9 cellular contexts compared by ENCODE assay signal in the genomic region with DNA sequence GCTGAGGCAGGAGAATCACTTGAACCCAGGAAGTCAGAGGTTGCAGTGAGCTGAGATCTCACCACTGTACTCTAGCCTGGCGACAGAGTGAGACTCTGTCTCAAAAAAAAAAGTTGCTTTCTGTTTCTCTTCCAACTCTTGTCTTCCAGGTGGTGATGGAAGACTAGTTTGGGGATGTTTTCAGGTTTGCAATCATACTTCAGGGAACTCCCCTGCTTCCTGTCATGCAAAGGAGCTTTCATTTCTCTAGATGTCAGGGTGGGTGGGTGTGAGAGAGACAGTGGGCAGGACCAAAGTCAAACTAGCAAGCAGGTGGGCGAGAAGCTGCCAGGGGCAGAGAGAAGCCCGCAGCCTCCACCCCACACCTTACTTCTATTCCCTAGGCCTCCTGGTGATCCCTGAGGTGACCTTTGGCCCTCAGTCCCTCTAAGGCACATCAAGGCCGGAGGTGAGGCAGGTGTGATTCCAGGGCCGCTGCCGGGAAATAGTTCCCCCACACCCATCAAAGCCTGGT. TPM values are rescaled to one million over a fixed set of nuclear protein-coding genes. Genes with fewer than 3 reads are reported as not detected.
DNase-seq lines count a peak whose midpoint lies in the region; ATAC-seq and TF ChIP-seq lines count a peak whose summit lies in the region.
"Had no signal": no experiment of that assay in that cellular context is flagged by ENCODE, and none has a peak within 500 bp of the region (broad histone marks: within the 10 kb centered on the region; RNA-seq: fewer than 3 reads in every experiment).

No MANE protein-coding gene starts in this region.

- no peak overlapping the region for H4K8ac ChIP-seq in mesendoderm (ENCODE audit: low read depth, low read length)

- H2AK5ac ChIP-seq in mesendoderm (ENCODE audit: low read length), result no peak overlapping the region

- no peak overlapping the region for H3K56ac ChIP-seq in mesendoderm (ENCODE audit: low read length)

- H3K36me3 ChIP-seq in mesendoderm (ENCODE audit: control insufficient read depth, insufficient read depth, low read length) (no peaks in the 10 kb centered on the region), breast epithelium (no peaks in the 10 kb centered on the region)
- H3K36me3 ChIP-seq: neutrophil had no signal

- no peak overlapping the region for H3K4ac ChIP-seq in mesendoderm (ENCODE audit: low read depth, low read length)

- no peak for TF ChIP-seq POLR2A in breast epithelium (IDR thresholded peaks at IDR 0.05)

- intact Hi-C loops in activated B cell treated with CpG ODN at 0.5 μM for 24 hours (cut with micrococcal nuclease), result no loop called here
- intact Hi-C loops in breast epithelium (cut with DNase I; ENCODE audit: low total_unique reads), result no loop called here

- H3K9me3 ChIP-seq in breast epithelium, result no peaks in the 10 kb centered on the region
- H3K9me3 ChIP-seq: neutrophil had no signal

- H3K4me3 Mint-ChIP-seq in activated B cell treated with CpG ODN at 0.5 μM for 24 hours (peak overlapping the region; percentile 65), progenitor cell of endocrine pancreas (ENCODE audit: low read depth) (no peak overlapping the region)

- no peak overlapping the region for H2BK120ac ChIP-seq in mesendoderm (ENCODE audit: low read depth, low read length)

- no peak overlapping the region for H3K27ac ChIP-seq in mesendoderm (ENCODE audit: low read depth, low read length)
- no peak overlapping the region for H3K27ac ChIP-seq in breast epithelium
- H3K27ac ChIP-seq: neutrophil had no signal

- H3K27ac Mint-ChIP-seq in activated B cell treated with CpG ODN at 0.5 μM for 24 hours, result peak overlapping the region; percentile 82
- H3K27ac Mint-ChIP-seq in progenitor cell of endocrine pancreas, result no peak overlapping the region

- no peaks in the 10 kb centered on the region for H3K79me1 ChIP-seq in mesendoderm (ENCODE audit: low read length)

- H3K9me3 Mint-ChIP-seq in activated B cell treated with CpG ODN at 0.5 μM for 24 hours, result no peaks in the 10 kb centered on the region
- no peaks in the 10 kb centered on the region for H3K9me3 Mint-ChIP-seq in progenitor cell of endocrine pancreas (ENCODE audit: low read depth)

- H2BK15ac ChIP-seq in mesendoderm (replicated peaks; ENCODE audit: low read depth), result no peak overlapping the region

- H3K27me3 ChIP-seq in mesendoderm (ENCODE audit: insufficient read depth, low read length, poor library complexity) (no peaks in the 10 kb centered on the region), breast epithelium (peaks cover 0 to 23% of the 10 kb centered on the region in 2 donors)

- DNase-seq in activated B cell treated with CpG ODN at 0.5 μM for 24 hours (no peak), mesendoderm (no peak), breast epithelium (ENCODE audit: low spot score in 2 of 2) (no peak), progenitor cell of endocrine pancreas (ENCODE audit: low spot score, unreplicated experiment) (no peak), cerebellar nuclear complex (lab: John Stamatoyannopoulos, UW) (no peak)
- DNase-seq in stimulated activated CD4-positive, alpha-beta T cell treated with anti-CD3 and anti-CD28 coated beads, Interleukin-1b, Interleukin-23, amount 100 ng/mL, for 4 hours (ENCODE audit: low read depth in 2 of 2), result peak; percentile 26 to 40

- WGBS in mesendoderm (ENCODE audit: extremely low coverage, insufficient coverage, low lambda C conversion rate), result no CpG with 5 or more reads among the region's 6 CpGs

- no peaks in the 10 kb centered on the region for H3K79me2 ChIP-seq in mesendoderm (ENCODE audit: control insufficient read depth, insufficient read depth, low read length)

- ATAC-seq in GM18858 (IDR thresholded peaks at IDR 0.05; ENCODE audit: unreplicated experiment) (peak; percentile 60), HG02642 (IDR thresholded peaks at IDR 0.05; ENCODE audit: poor library complexity, unreplicated experiment) (peak; percentile 73), activated B cell treated with CpG ODN at 0.5 μM for 24 hours (ENCODE audit: low read depth) (peak; percentile 85)

- no peak overlapping the region for H3K9ac ChIP-seq in mesendoderm (ENCODE audit: low read length)

- no peak overlapping the region for H3K4me2 ChIP-seq in mesendoderm (ENCODE audit: low read length)

- H3K4me3 ChIP-seq in mesendoderm (ENCODE audit: low read length) (no peak overlapping the region), breast epithelium (no peak overlapping the region)

- CTCF ChIA-PET in activated B cell treated with CpG ODN at 0.5 μM for 24 hours (lab: Charles Lee), result interaction anchor here (1.1 kb wide), 1 partner anchor 121 kb away, joined by 3 read pairs; no protein-coding TSS in a partner anchor

- H3K18ac ChIP-seq in mesendoderm (ENCODE audit: low read length), result no peak overlapping the region

- H3K36me3 Mint-ChIP-seq in activated B cell treated with CpG ODN at 0.5 μM for 24 hours (ENCODE audit: low read depth), result no peaks in the 10 kb centered on the region
- no peaks in the 10 kb centered on the region for H3K36me3 Mint-ChIP-seq in progenitor cell of endocrine pancreas (ENCODE audit: insufficient read depth)

- H3K27me3 Mint-ChIP-seq in activated B cell treated with CpG ODN at 0.5 μM for 24 hours (peaks cover 11% of the 10 kb centered on the region), progenitor cell of endocrine pancreas (peaks cover 23% of the 10 kb centered on the region)

- no peak overlapping the region for H3K23ac ChIP-seq in mesendoderm (ENCODE audit: low read length)

- TF ChIP-seq CTCF in activated B cell treated with CpG ODN at 0.5 μM for 24 hours (IDR thresholded peaks at IDR 0.05), result no peak
- TF ChIP-seq CTCF in breast epithelium (IDR thresholded peaks at IDR 0.05), result no peak
- no peak for TF ChIP-seq CTCF in progenitor cell of endocrine pancreas (IDR thresholded peaks at IDR 0.05; ENCODE audit: unreplicated experiment)

- H3K4me1 Mint-ChIP-seq in activated B cell treated with CpG ODN at 0.5 μM for 24 hours (peaks cover 31% of the 10 kb centered on the region), progenitor cell of endocrine pancreas (ENCODE audit: low read depth) (peaks cover 1% of the 10 kb centered on the region)

- no peak overlapping the region for H2BK5ac ChIP-seq in mesendoderm (ENCODE audit: low read length)

- H3K4me1 ChIP-seq in mesendoderm (ENCODE audit: control insufficient read depth, low read depth, low read length), result no peaks in the 10 kb centered on the region
- no peaks in the 10 kb centered on the region for H3K4me1 ChIP-seq in breast epithelium

- no peak overlapping the region for H4K5ac ChIP-seq in mesendoderm (ENCODE audit: low read length)

- POLR2A ChIA-PET in activated B cell treated with CpG ODN at 0.5 μM for 24 hours (lab: Charles Lee), result interaction anchor here (1.1 to 1.5 kb wide), 2 partner anchors 123 to 231 kb away, joined by 3 read pairs; a partner anchor contains a TSS

RNA-seq across cellular contexts. Expression of a gene that starts 25.7 kb away (rescaled TPM):
- total RNA-seq in activated B cell treated with CpG ODN at 0.5 μM for 24 hours (3.4 and 4.1 TPM in 2 replicates), breast epithelium (1 to 10 TPM in 2 of 3 donors, under 1 TPM in 1; 0.33 to 2.1 (median 1.5) TPM), progenitor cell of endocrine pancreas (16.5 and 18.4 TPM in 2 replicates)
- polyA plus RNA-seq in mesendoderm (2013, experiment 1 of 2), result 36.6 TPM
- 36.5 TPM for polyA plus RNA-seq in mesendoderm (2013, experiment 2 of 2)

Comparison
In these comparisons a context has a peak if more than half of its experiments do, and no peak if none do; other contexts are left out.
1. DNase-seq: peak in stimulated activated CD4-positive, alpha-beta T cell treated with anti-CD3 and anti-CD28 coated beads, Interleukin-1b, Interleukin-23, amount 100 ng/mL, for 4 hours (2 of 2); none in activated B cell treated with CpG ODN at 0.5 μM for 24 hours (single experiment), mesendoderm (single experiment), breast epithelium (0 of 2), progenitor cell of endocrine pancreas (single experiment) and cerebellar nuclear complex (0 of 2).
2. Peak in every context shown above with its lines, with median percentiles within 50 percentile points of each other: ATAC-seq.